1 cellular context compared by ENCODE assay signal in genomic region chr6:82015043-82015442, GRCh38.
TF ChIP-seq lines count a peak whose summit lies in the region.

No MANE protein-coding gene starts in this region.

TF ChIP-seq in SK-N-SH treated with all-trans-retinoic acid at 6 μM for 48 hours, 23 proteins besides CTCF, POLR2A, EP300 and RAD21 (continued from another document):
- TF ChIP-seq ZNF565 (CRISPR knock-in tag; conservative IDR thresholded peaks at IDR 0.05; ENCODE audit: low read depth) (no peak), ZC3H10 (CRISPR knock-in tag; IDR thresholded peaks at IDR 0.05) (no peak), ZFP3 (CRISPR knock-in tag; IDR thresholded peaks at IDR 0.05) (no peak)
